ENCODE assay signal across 10 cellular contexts in genomic region chr18:72541871-72542690, GRCh38. TPM values are rescaled to one million over a fixed set of nuclear protein-coding genes. Genes with fewer than 3 reads are reported as not detected.
DNase-seq lines count a peak whose midpoint lies in the region; ATAC-seq and TF ChIP-seq lines count a peak whose summit lies in the region.
"Had no signal": no experiment of that assay in that cellular context is flagged by ENCODE, and none has a peak within 500 bp of the region (broad histone marks: within the 10 kb centered on the region; RNA-seq: fewer than 3 reads in every experiment).

No MANE protein-coding gene starts in this region.

- H3K4me1 Mint-ChIP-seq in neural crest cell = peaks cover 19% of the 10 kb centered on the region

- H3K36me3 ChIP-seq in MG63 = no peaks in the 10 kb centered on the region

- TF ChIP-seq CTCF in astrocyte of the spinal cord (IDR thresholded peaks at IDR 0.05; ENCODE audit: low read depth, low read length) (peak; percentile 1), neural crest cell (conservative IDR thresholded peaks at IDR 0.05) (peak; percentile 40)

- in situ Hi-C loops in astrocyte of the spinal cord (cut with HindIII; ENCODE audit: low sequenced_read_pairs) = no loop called here

- peak; percentile 92 for DNase-seq in DMS53 (lab: John Stamatoyannopoulos, UW)
- peak; percentile 1 for DNase-seq in MG63
- peak; percentile 5 for DNase-seq in astrocyte of the spinal cord (ENCODE audit: low read depth, low spot score)
- peak; percentile 15 for DNase-seq in neural crest cell (ENCODE audit: low read depth, low spot score)
- DNase-seq in AG08395 (ENCODE audit: low spot score) = no peak
- no peak for DNase-seq in pons (ENCODE audit: low spot score)
- DNase-seq: NCI-H1694 had no signal

- H3K4me3 ChIP-seq in MG63 = no peak overlapping the region
- no peak overlapping the region for H3K4me3 ChIP-seq in astrocyte of the spinal cord (ENCODE audit: low read depth, low read length)

- H3K27ac Mint-ChIP-seq in neural crest cell (ENCODE audit: unreplicated experiment) = no peak overlapping the region

- ATAC-seq in GM19455 (IDR thresholded peaks at IDR 0.05; ENCODE audit: unreplicated experiment) (no peak), GM18907 (IDR thresholded peaks at IDR 0.05; ENCODE audit: unreplicated experiment) (no peak)

- no peaks in the 10 kb centered on the region for H3K36me3 Mint-ChIP-seq in neural crest cell (ENCODE audit: low read depth)

- H3K27me3 ChIP-seq in MG63 = peaks cover 31% of the 10 kb centered on the region

- H3K4me3 Mint-ChIP-seq in neural crest cell = peak overlapping the region; percentile 88

- H3K9me3 Mint-ChIP-seq in neural crest cell = no peaks in the 10 kb centered on the region

- H3K9me3 ChIP-seq in MG63 = no peaks in the 10 kb centered on the region

- H3K27me3 Mint-ChIP-seq in neural crest cell (ENCODE audit: low read depth) = peaks cover 96% of the 10 kb centered on the region

RNA-seq across cellular contexts. Expression of gene CBLN2, which starts 2.1 kb away (rescaled TPM):
- not detected in 2 replicates for total RNA-seq in MG63 (2014; rRNA removed; shearing (Covaris generic); ENCODE audit: low replicate concordance)
- total RNA-seq in neural crest cell = 0.55 and 0.58 TPM in 2 replicates
- total RNA-seq: T-helper 2 cell treated with Interferon-gamma antibody and Interleukin-4, amounts not matched to agents 100 ng/mL and 5 ng/mL, for 36 hours had no signal

Comparison
In these comparisons a context has a peak if more than half of its experiments do, and no peak if none do; other contexts are left out.
1. DNase-seq: peak in DMS53 (single experiment), MG63 (single experiment), astrocyte of the spinal cord (single experiment) and neural crest cell (single experiment); none in AG08395 (single experiment) and pons (single experiment).